ENCODE assay signal across 26 cellular contexts in genomic region chr15:85009435-85009834, GRCh38. TPM values are rescaled to one million over a fixed set of nuclear protein-coding genes. Genes with fewer than 3 reads are reported as not detected.
DNase-seq lines count a peak whose midpoint lies in the region; ATAC-seq and TF ChIP-seq lines count a peak whose summit lies in the region.
"Had no signal": no experiment of that assay in that cellular context is flagged by ENCODE, and none has a peak within 500 bp of the region (broad histone marks: within the 10 kb centered on the region; RNA-seq: fewer than 3 reads in every experiment).

No MANE protein-coding gene starts in this region.

- H3K4me1 ChIP-seq in heart left ventricle (peaks cover 21 to 67% (median 51%) of the 10 kb centered on the region in 12 donors), right atrium auricular region (peaks cover 0 to 59% of the 10 kb centered on the region in 2 donors), neutrophil (ENCODE audit: control insufficient read depth in 1 of 2, insufficient read depth in 1 of 2, low read depth in 1 of 2, low read length in 1 of 2) (peaks cover 32 to 48% of the 10 kb centered on the region in 2 experiments), tibial nerve (peaks cover 5 to 79% (median 41%) of the 10 kb centered on the region in 4 donors)
- H3K4me1 ChIP-seq: BE2C had no signal

- H3K4me3 ChIP-seq in heart left ventricle (no peak overlapping the region), right atrium auricular region (no peak overlapping the region), neutrophil (ENCODE audit: low read depth in 1 of 2, low read length in 1 of 2) (no peak overlapping the region), tibial nerve (no peak overlapping the region)
- H3K4me3 ChIP-seq: upper lobe of left lung had no signal

- H3K27me3 ChIP-seq in heart left ventricle (no peaks in the 10 kb centered on the region), right atrium auricular region (no peaks in the 10 kb centered on the region), neutrophil (no peaks in the 10 kb centered on the region), tibial nerve (no peaks in the 10 kb centered on the region)
- H3K27me3 ChIP-seq: BE2C, spleen, upper lobe of left lung had no signal

- H3K27ac ChIP-seq in heart left ventricle (peak overlapping the region in 10 of 12 donors; percentile 35 to 89 (median 65)), right atrium auricular region (no peak overlapping the region), cingulate gyrus (ENCODE audit: low read depth, low read length) (peak overlapping the region; percentile 12), neutrophil (peak overlapping the region; percentile 90), tibial nerve (peak overlapping the region in 3 of 4 donors; percentile 32 to 66 (median 62))
- H3K27ac ChIP-seq: 22Rv1 had no signal

- no peaks in the 10 kb centered on the region for H3K36me3 ChIP-seq in heart left ventricle
- no peaks in the 10 kb centered on the region for H3K36me3 ChIP-seq in right atrium auricular region
- no peaks in the 10 kb centered on the region for H3K36me3 ChIP-seq in neutrophil
- no peaks in the 10 kb centered on the region for H3K36me3 ChIP-seq in tibial nerve
- H3K36me3 ChIP-seq: BE2C, spleen, upper lobe of left lung had no signal

- DNase-seq in heart left ventricle (no peak), right atrium auricular region (ENCODE audit: low spot score) (no peak), tibial nerve (ENCODE audit: low spot score in 2 of 2) (no peak), AG08395 (ENCODE audit: low spot score) (no peak), OCI-M1 (lab: John Stamatoyannopoulos, UW) (no peak)
- DNase-seq: activated CD4-positive, alpha-beta T cell treated with anti-CD3 and anti-CD28 coated beads for 48 hours; activated T-cell treated with anti-CD3 and anti-CD28 coated beads, Interleukin-2, amount 50 U/mL, for 24 hours; amniotic stem cell; BE2C; cortex of kidney; GOT3; left cardiac atrium; naive B cell; NCI-H1694; NCI-H2171; nucleus accumbens; RPMI8226; spleen; stimulated activated CD4-positive, alpha-beta T cell treated with anti-CD3 and anti-CD28 coated beads, Interleukin-2, amount 100 ng/mL, for 48 hours; T-helper 2 cell; upper lobe of left lung had no signal

- TF ChIP-seq CTCF in heart left ventricle (IDR thresholded peaks at IDR 0.05) (no peak), right atrium auricular region (IDR thresholded peaks at IDR 0.05) (no peak), neutrophil (IDR thresholded peaks at IDR 0.05) (no peak), tibial nerve (IDR thresholded peaks at IDR 0.05) (no peak)

- ATAC-seq in heart left ventricle (no peak), GM18867 (IDR thresholded peaks at IDR 0.05; ENCODE audit: unreplicated experiment) (no peak)
- ATAC-seq: stimulated activated effector memory CD8-positive, alpha-beta T cell treated with anti-CD3 and anti-CD28 coated beads, Interleukin-12 subunit alpha, Interleukin-12 subunit beta, amount 100 ng/mL, for 72 hours had no signal

- 60 to 71% (median 68%) methylated on average over 2 of the region's 2 CpGs for WGBS in heart left ventricle, 4 donors
- 21% methylated on average over 2 of the region's 2 CpGs for WGBS in tibial nerve, 2 donors

- TF ChIP-seq POLR2A in heart left ventricle (IDR thresholded peaks at IDR 0.05) (no peak), tibial nerve (IDR thresholded peaks at IDR 0.05) (no peak)

- no peak for TF ChIP-seq EP300 in tibial nerve (IDR thresholded peaks at IDR 0.05)

- no peaks in the 10 kb centered on the region for H3K9me3 ChIP-seq in heart left ventricle
- no peaks in the 10 kb centered on the region for H3K9me3 ChIP-seq in right atrium auricular region
- no peaks in the 10 kb centered on the region for H3K9me3 ChIP-seq in neutrophil
- H3K9me3 ChIP-seq in tibial nerve = no peaks in the 10 kb centered on the region
- H3K9me3 ChIP-seq: BE2C, spleen, upper lobe of left lung had no signal

- intact Hi-C loops in heart left ventricle (cut with DNase I) = loop anchor here in 2 of 10 donors (10.0 kb wide), 1 partner anchor 55 kb away; no protein-coding TSS in a partner anchor

RNA-seq across cellular contexts. Expression of gene PDE8A, which starts 27.8 kb away (rescaled TPM):
- total RNA-seq in heart left ventricle = 10 to 100 TPM in 8 of 9 donors, 1 to 10 TPM in 1; 9.4 to 21.5 (median 17.8) TPM
- 10 to 100 TPM; 11.9 to 13.6 TPM for polyA plus RNA-seq in heart left ventricle
- total RNA-seq in right atrium auricular region = 10 to 100 TPM; 19.2 to 23.2 TPM
- 100 to 1,000 TPM in 1 of 4 donors, 10 to 100 TPM in 3; 49.4 to 108 (median 64.3) TPM for total RNA-seq in tibial nerve

Comparison
In these comparisons a context has a peak if more than half of its experiments do, and no peak if none do; other contexts are left out.
1. H3K27ac ChIP-seq: peak in heart left ventricle (10 of 12), cingulate gyrus (single experiment), neutrophil (single experiment) and tibial nerve (3 of 4); none in right atrium auricular region (0 of 2).